8 cellular contexts compared by ENCODE assay signal in the genomic region with DNA sequence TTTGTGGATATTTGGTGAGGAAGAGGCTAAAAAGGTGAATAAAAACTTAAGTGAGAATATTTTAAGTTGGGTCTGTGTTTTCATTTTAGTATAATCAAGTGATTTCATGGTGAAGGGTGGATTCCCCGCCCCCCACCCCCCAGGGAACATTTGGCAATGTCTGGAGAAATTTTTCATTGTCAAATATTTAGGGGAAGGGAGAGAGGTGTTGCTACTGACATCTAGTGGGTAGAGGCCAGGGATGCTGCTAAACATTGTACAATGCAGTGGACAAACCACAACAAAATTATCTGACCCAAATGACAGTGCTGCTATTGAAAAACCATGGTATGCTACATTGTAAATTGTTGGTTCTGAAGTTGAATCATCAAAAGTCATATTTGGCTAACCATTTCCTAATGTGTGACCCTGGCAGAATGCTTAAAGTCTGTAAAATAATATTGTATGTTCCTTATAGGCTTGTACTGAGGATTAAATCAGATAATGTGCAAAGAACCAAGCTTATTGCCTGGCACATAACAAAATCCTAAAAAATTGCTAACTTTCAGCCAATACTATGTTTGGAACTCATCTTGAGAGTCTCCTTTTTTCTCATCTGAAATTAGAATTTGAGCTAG. TPM values are rescaled to one million over a fixed set of nuclear protein-coding genes. Genes with fewer than 3 reads are reported as not detected.
DNase-seq lines count a peak whose midpoint lies in the region; ATAC-seq and TF ChIP-seq lines count a peak whose summit lies in the region.

No MANE protein-coding gene starts in this region.

- H3K4me3 ChIP-seq in HAP-1: no peak overlapping the region

- H3K9me3 ChIP-seq in HAP-1: no peaks in the 10 kb centered on the region

- peaks cover 6% of the 10 kb centered on the region for H3K4me1 ChIP-seq in HAP-1

- peak; percentile 82 for TF ChIP-seq CTCF in VCaP (conservative IDR thresholded peaks at IDR 0.05)

- peak; percentile 9 for DNase-seq in CD1c-positive myeloid dendritic cell (ENCODE audit: extremely low spot score)
- DNase-seq in HAP-1 (ENCODE audit: low spot score in 2 of 2): peak; percentile 32 to 43
- DNase-seq in left lobe of liver (ENCODE audit: low spot score): no peak
- no peak for DNase-seq in cortex of kidney (lab: John Stamatoyannopoulos, UW)
- DNase-seq in UCSD-AML1 (lab: John Stamatoyannopoulos, UW; ENCODE audit: unreplicated experiment): no peak
- no peak for DNase-seq in hypothalamus (lab: John Stamatoyannopoulos, UW)

- H3K27me3 ChIP-seq in HAP-1 (ENCODE audit: low read depth): no peaks in the 10 kb centered on the region

- ATAC-seq in left lobe of liver (peak; percentile 75), GM19395 (IDR thresholded peaks at IDR 0.05; ENCODE audit: unreplicated experiment) (no peak)

- in situ Hi-C loops in HAP-1 (cut with MboI; ENCODE audit: low sequenced_read_pairs): no loop called here

- H3K36me3 ChIP-seq in HAP-1 (replicated peaks): peaks cover 49% of the 10 kb centered on the region

- H3K27ac ChIP-seq in VCaP: peak overlapping the region; percentile 97; the same call in 1 of the 2 replicates

RNA-seq across cellular contexts. Expression of gene C5orf24, which starts 5.6 kb away (rescaled TPM):
- total RNA-seq in left lobe of liver: 25.9 TPM

RNA-seq across cellular contexts. Expression of gene TXNDC15, which starts 22.8 kb away (rescaled TPM):
- total RNA-seq in left lobe of liver: 30.2 TPM

RNA-seq across cellular contexts. Expression of gene PCBD2, which starts 53.5 kb away (rescaled TPM):
- 10.6 TPM for total RNA-seq in left lobe of liver

Comparison
In these comparisons a context has a peak if more than half of its experiments do, and no peak if none do; other contexts are left out.
1. DNase-seq: peak in CD1c-positive myeloid dendritic cell (single experiment) and HAP-1 (2 of 2); none in left lobe of liver (single experiment), cortex of kidney (single experiment), UCSD-AML1 (single experiment) and hypothalamus (0 of 51).